Comparison of ENCODE assay signal across 8 cellular contexts in genomic region chr2:94797235-94797634, GRCh38.
A peak's percentile ranks its signal among the peaks of the same experiment; 100 is the strongest.
DNase-seq lines count a peak whose midpoint lies in the region; ATAC-seq and TF ChIP-seq lines count a peak whose summit lies in the region.
"Not testable (repeated sequence)": the region's sequence is repeated elsewhere in the genome, so short reads cannot be mapped to it uniquely, and the experiment has no call there.

No MANE protein-coding gene starts in this region.

- H3K27ac Mint-ChIP-seq in mesothelial cell of epicardium: not testable (repeated sequence)

- H3K4me1 ChIP-seq in HEK293 (ENCODE audit: control insufficient read depth, insufficient read depth, low read length); RWPE2 (ENCODE audit: insufficient read depth, poor library complexity, severe bottlenecking); gastroesophageal sphincter; tibial nerve: not testable (repeated sequence)

- H3K27ac ChIP-seq in HEK293 (ENCODE audit: extremely low read depth, low read depth, low read length); RWPE2 (ENCODE audit: poor library complexity, severe bottlenecking); gastroesophageal sphincter; tibial nerve: not testable (repeated sequence)

- POLR2A ChIA-PET in HEK293 (lab: Yijun Ruan, JAX): not testable (repeated sequence)

- not testable (repeated sequence) for H3K27me3 ChIP-seq in RWPE2 (ENCODE audit: insufficient read depth, poor library complexity, severe bottlenecking); gastroesophageal sphincter; tibial nerve

- not testable (repeated sequence) for ATAC-seq in RWPE2 (ENCODE audit: low read depth); gastroesophageal sphincter

- TF ChIP-seq EP300 in gastroesophageal sphincter (IDR thresholded peaks at IDR 0.05); tibial nerve (IDR thresholded peaks at IDR 0.05): not testable (repeated sequence)

- H3K4me3 ChIP-seq in HEK293 (ENCODE audit: low read depth, low read length); RWPE2 (ENCODE audit: severe bottlenecking); gastroesophageal sphincter; tibial nerve: not testable (repeated sequence)

- H3K9me3 ChIP-seq in HEK293 (ENCODE audit: control insufficient read depth, insufficient read depth, low read depth, low read length); RWPE2 (ENCODE audit: severe bottlenecking); gastroesophageal sphincter; tibial nerve: not testable (repeated sequence)

- CTCF ChIA-PET in HEK293 (lab: Yijun Ruan, JAX): interaction anchor here (0.8 kb wide), 1 partner anchor 14 kb away, joined by 3 read pairs; no protein-coding TSS in a partner anchor

- H3K4me3 Mint-ChIP-seq in mesothelial cell of epicardium: not testable (repeated sequence)

- not testable (repeated sequence) for H3K36me3 ChIP-seq in HEK293 (ENCODE audit: control insufficient read depth in 2 of 2, insufficient read depth in 1 of 2, low read length in 2 of 2); RWPE2 (ENCODE audit: low read depth); gastroesophageal sphincter; tibial nerve

- H3K27me3 Mint-ChIP-seq in mesothelial cell of epicardium (ENCODE audit: low read depth): not testable (repeated sequence)

- not testable (repeated sequence) for TF ChIP-seq CTCF in HEK293 (tag by site-specific recombination; IDR thresholded peaks at IDR 0.05)
- TF ChIP-seq CTCF in RWPE2 (IDR thresholded peaks at IDR 0.05; ENCODE audit: poor library complexity, severe bottlenecking): peak; percentile 65
- peak in 3 of 4 experiments; percentile 10 to 36 (median 12) for TF ChIP-seq CTCF in gastroesophageal sphincter (IDR thresholded peaks at IDR 0.05)
- peak; percentile 38 for TF ChIP-seq CTCF in mesothelial cell of epicardium (IDR thresholded peaks at IDR 0.05; ENCODE audit: unreplicated experiment)
- TF ChIP-seq CTCF in tibial nerve (IDR thresholded peaks at IDR 0.05): peak in 4 of 5 experiments; percentile 18 to 47 (median 32)

- H3K9me3 Mint-ChIP-seq in mesothelial cell of epicardium: peaks cover 44% of the 10 kb centered on the region

- DNase-seq in DMS114 treated with DMSO at 0.1 percent for 48 hours (lab: John Stamatoyannopoulos, UW; ENCODE audit: unreplicated experiment) (peak; percentile 32), NCI-H2227 (lab: John Stamatoyannopoulos, UW; ENCODE audit: unreplicated experiment) (peak; percentile 2), cerebellar cortex (ENCODE audit: low spot score) (peak; percentile 5)
- DNase-seq in RWPE2 (ENCODE audit: low spot score); mesothelial cell of epicardium (ENCODE audit: low spot score in 2 of 2, unreplicated experiment in 2 of 2); tibial nerve (ENCODE audit: low spot score in 2 of 2): not testable (repeated sequence)

- not testable (repeated sequence) for TF ChIP-seq POLR2A in gastroesophageal sphincter (IDR thresholded peaks at IDR 0.05); tibial nerve (IDR thresholded peaks at IDR 0.05)

- not testable (repeated sequence) for H3K36me3 Mint-ChIP-seq in mesothelial cell of epicardium

- not testable (repeated sequence) for H3K4me1 Mint-ChIP-seq in mesothelial cell of epicardium

TF ChIP-seq in HEK293, 187 proteins besides CTCF, POLR2A, EP300 and RAD21:
- peak; percentile 33 for TF ChIP-seq ZNF654 (tag by site-specific recombination; IDR thresholded peaks at IDR 0.05; ENCODE audit: low read depth)
